In genomic region chr19:4531562-4532165, GRCh38 we compare ENCODE assay signal across 1 cellular context.
TF ChIP-seq lines count a peak whose summit lies in the region.

No MANE protein-coding gene starts in this region.

TF ChIP-seq in SK-N-SH, 30 proteins besides CTCF, POLR2A, EP300 and RAD21 (continued from another document):
- TF ChIP-seq REST (IDR thresholded peaks at IDR 0.05; ENCODE audit: low read depth, low read length) (no peak), SIN3A (IDR thresholded peaks at IDR 0.05; ENCODE audit: borderline replicate concordance, low read depth, low read length) (no peak), PBX3 (IDR thresholded peaks at IDR 0.05) (no peak), JUND (IDR thresholded peaks at IDR 0.05) (no peak), CHD2 (IDR thresholded peaks at IDR 0.05; ENCODE audit: low read length, partially characterized antibody) (no peak), ZBTB33 (IDR thresholded peaks at IDR 0.05; ENCODE audit: borderline replicate concordance, low read depth) (no peak), TEAD4 (IDR thresholded peaks at IDR 0.05; ENCODE audit: borderline replicate concordance, insufficient read depth) (no peak), MXI1 (IDR thresholded peaks at IDR 0.05; ENCODE audit: low read depth, low read length) (peak; percentile 51; the same call in 1 of the 2 replicates)
TF ChIP-seq in SK-N-SH: peak in this region for 2.
